ENCODE assay signal across 27 cellular contexts in genomic region chr1:6942990-6943389, GRCh38.
A peak's percentile ranks its signal among the peaks of the same experiment; 100 is the strongest.
DNase-seq lines count a peak whose midpoint lies in the region; ATAC-seq, FAIRE-seq and TF ChIP-seq lines count a peak whose summit lies in the region.
"Had no signal": no experiment of that assay in that cellular context is flagged by ENCODE, and none has a peak within 500 bp of the region (broad histone marks: within the 10 kb centered on the region; RNA-seq: fewer than 3 reads in every experiment).

No MANE protein-coding gene starts in this region.

- no peak overlapping the region for H3K4me3 ChIP-seq in HepG2 (replicated peaks in 1 of 3; ENCODE audit: insufficient read depth in 1 of 3, low read depth in 2 of 3, low read length in 3 of 3)
- no peak overlapping the region for H3K4me3 ChIP-seq in right lobe of liver
- H3K4me3 ChIP-seq in H1 (ENCODE audit: extremely low read depth in 1 of 4, insufficient read depth in 2 of 4, low read depth in 3 of 4, low read length in 4 of 4) = no peak overlapping the region
- H3K4me3 ChIP-seq: BLaER1 treated with 17β-estradiol and CSF1 and Interleukin-3, amounts not matched to agents 10 nM and 100 nM; GM12878 had no signal

- peaks cover 0 to 5% of the 10 kb centered on the region in 2 experiments; a peak in 2 of 5 replicates for H3K27me3 ChIP-seq in HepG2 (ENCODE audit: control insufficient read depth in 1 of 2, insufficient read depth in 2 of 2, low read length in 2 of 2)
- H3K27me3 ChIP-seq in right lobe of liver = no peaks in the 10 kb centered on the region
- no peaks in the 10 kb centered on the region for H3K27me3 ChIP-seq in H1 (replicated peaks in 1 of 4; ENCODE audit: control insufficient read depth in 3 of 4, extremely low read depth in 1 of 4, insufficient read depth in 3 of 4, low read length in 3 of 4)
- H3K27me3 ChIP-seq: BLaER1 treated with 17β-estradiol and CSF1 and Interleukin-3, amounts not matched to agents 10 nM and 100 nM had no signal

- no peak overlapping the region for H3K27ac ChIP-seq in HepG2 (ENCODE audit: extremely low read length, insufficient read depth, low read length)
- no peak overlapping the region for H3K27ac ChIP-seq in right lobe of liver
- H3K27ac ChIP-seq in H1 (ENCODE audit: low read depth, low read length) = no peak overlapping the region
- H3K27ac ChIP-seq: BLaER1 treated with 17β-estradiol and CSF1 and Interleukin-3, amounts not matched to agents 10 nM and 100 nM; C4-2B had no signal

- no peak for TF ChIP-seq CTCF in HepG2 (CRISPR knock-in tag; IDR thresholded peaks at IDR 0.05)
- no peak for TF ChIP-seq CTCF in right lobe of liver (IDR thresholded peaks at IDR 0.05)
- TF ChIP-seq CTCF in WTC11 (IDR thresholded peaks at IDR 0.05) = no peak
- no peak for TF ChIP-seq CTCF in H1 (IDR thresholded peaks at IDR 0.05; ENCODE audit: control extremely low read depth in 1 of 3, insufficient read depth in 1 of 3, low read depth in 1 of 3, low read length in 3 of 3)

- no peak for TF ChIP-seq POLR2A in HepG2 (IDR thresholded peaks at IDR 0.05; ENCODE audit: insufficient read depth in 1 of 2, low read depth in 2 of 2, low read length in 2 of 2)
- no peak for TF ChIP-seq POLR2A in right lobe of liver (IDR thresholded peaks at IDR 0.05)
- no peak for TF ChIP-seq POLR2A in H1 (IDR thresholded peaks at IDR 0.05; ENCODE audit: control extremely low read depth in 1 of 2, low read depth in 2 of 2, low read length in 2 of 2)

- H3K36me3 ChIP-seq in HepG2 (replicated peaks in 1 of 2; ENCODE audit: control insufficient read depth in 1 of 2, insufficient read depth in 2 of 2, low read length in 2 of 2) (no peaks in the 10 kb centered on the region), right lobe of liver (no peaks in the 10 kb centered on the region), H1 (ENCODE audit: control insufficient read depth in 2 of 4, insufficient read depth in 4 of 4, low read length in 3 of 4) (no peaks in the 10 kb centered on the region)
- H3K36me3 ChIP-seq: BLaER1 treated with 17β-estradiol and CSF1 and Interleukin-3, amounts not matched to agents 10 nM and 100 nM had no signal

- H3K9ac ChIP-seq in HepG2 (ENCODE audit: insufficient read depth, low read depth, low read length) (no peak overlapping the region), H1 (replicated peaks in 1 of 4; ENCODE audit: extremely low read depth in 1 of 4, low read depth in 3 of 4, low read length in 3 of 4) (no peak overlapping the region)
- H3K9ac ChIP-seq: BLaER1 treated with 17β-estradiol and CSF1 and Interleukin-3, amounts not matched to agents 10 nM and 100 nM had no signal

- H3K4me1 Mint-ChIP-seq in WTC11 = no peaks in the 10 kb centered on the region
- H3K4me1 Mint-ChIP-seq: B cell had no signal

- 23% methylated on average over 9 of the region's 9 CpGs for WGBS in HepG2 (ENCODE audit: low lambda C conversion rate)
- WGBS in right lobe of liver (ENCODE audit: insufficient coverage, low coverage, low lambda C conversion rate, missing lambda C conversion rate) = 33% methylated on average over 1 of the region's 9 CpGs
- 84% methylated on average over 5 of the region's 9 CpGs; no CpG with 5 or more reads in 1 of the 2 experiments for WGBS in H1 (ENCODE audit: extremely low coverage in 1 of 2, insufficient coverage in 1 of 2, insufficient read length in 1 of 2, insufficient replicate concordance in 2 of 2, low coverage in 1 of 2, low lambda C conversion rate in 2 of 2, missing lambda C conversion rate in 1 of 2), 2 experiments

- H2BK12ac ChIP-seq in H1 (ENCODE audit: low read depth, low read length) = no peak overlapping the region

- TF ChIP-seq EP300 in HepG2 (IDR thresholded peaks at IDR 0.05; ENCODE audit: low read depth in 2 of 2, low read length in 2 of 2) = no peak
- no peak for TF ChIP-seq EP300 in HepG2 (CRISPR knock-in tag; IDR thresholded peaks at IDR 0.05; ENCODE audit: borderline replicate concordance)
- TF ChIP-seq EP300 in H1 (IDR thresholded peaks at IDR 0.05; ENCODE audit: borderline replicate concordance in 1 of 2, low read depth in 2 of 2, low read length in 2 of 2) = no peak

- H2BK15ac ChIP-seq in H1 (ENCODE audit: low read length) = no peak overlapping the region

- in situ Hi-C loops in HepG2 (cut with HindIII; ENCODE audit: extremely low pct_ligation_motif_present, low pct_unique_long_range_greater_than_20kb) = no loop called here

- ATAC-seq in HepG2 (no peak), right lobe of liver (no peak), WTC11 (no peak), GM18520 (IDR thresholded peaks at IDR 0.05; ENCODE audit: unreplicated experiment) (no peak), GM21360 (IDR thresholded peaks at IDR 0.05; ENCODE audit: unreplicated experiment) (no peak)
- ATAC-seq: CD8-positive, alpha-beta T cell; GM12878 had no signal

- no peak overlapping the region for H4K91ac ChIP-seq in H1 (replicated peaks; ENCODE audit: insufficient read length, low read length)

- BruUV-seq in HepG2 (replicated peaks; lab: Mats Ljungman, UMichigan) = no TSS peak

- H3K79me2 ChIP-seq in HepG2 (ENCODE audit: insufficient read depth, low read length) (no peaks in the 10 kb centered on the region), H1 (ENCODE audit: control insufficient read depth in 1 of 2, insufficient read depth in 2 of 2, low read length in 2 of 2) (no peaks in the 10 kb centered on the region)

- no peak overlapping the region for H2BK20ac ChIP-seq in H1 (ENCODE audit: low read length)

- H2AFZ ChIP-seq in HepG2 (ENCODE audit: low read length) = no peak overlapping the region
- H2AFZ ChIP-seq in H1 (ENCODE audit: low read length) = no peak overlapping the region

- H3K36me3 Mint-ChIP-seq in WTC11 = no peaks in the 10 kb centered on the region
- H3K36me3 Mint-ChIP-seq: CD8-positive, alpha-beta T cell had no signal

- H3K18ac ChIP-seq in H1 (ENCODE audit: extremely low read depth, low read length) = no peak overlapping the region

- H2BK120ac ChIP-seq in H1 (replicated peaks; ENCODE audit: low read depth, low read length) = no peak overlapping the region

- H4K5ac ChIP-seq in H1 (ENCODE audit: insufficient read length, low read depth, low read length) = no peak overlapping the region

- no peak overlapping the region for H2BK5ac ChIP-seq in H1 (ENCODE audit: low read depth, low read length)

- intact Hi-C loops in HepG2 (cut with micrococcal nuclease; ENCODE audit: unreplicated experiment) (no loop called here), right lobe of liver (cut with DNase I) (no loop called here)

- no peak overlapping the region for H2AK5ac ChIP-seq in H1 (ENCODE audit: low read depth, low read length)

- H3K4me3 Mint-ChIP-seq in WTC11 = no peak overlapping the region
- H3K4me3 Mint-ChIP-seq: B cell; CD4-positive, alpha-beta T cell; CD8-positive, alpha-beta T cell had no signal

- H3K27ac Mint-ChIP-seq in WTC11 = no peak overlapping the region
- H3K27ac Mint-ChIP-seq: B cell; CD4-positive, alpha-beta T cell; CD8-positive, alpha-beta T cell had no signal

- H3K9me3 Mint-ChIP-seq in WTC11 = peaks cover 7% of the 10 kb centered on the region; the same call in 1 of the 2 replicates
- H3K9me3 Mint-ChIP-seq: CD4-positive, alpha-beta T cell; CD8-positive, alpha-beta T cell had no signal

- no peak for DNase-seq in HepG2 (ENCODE audit: low spot score)
- no peak for DNase-seq in right lobe of liver
- DNase-seq in WTC11 (ENCODE audit: low spot score) = no peak
- DNase-seq in H1 (ENCODE audit: low read depth in 1 of 2, low spot score in 2 of 2) = no peak
- no peak for DNase-seq in AG08395 (ENCODE audit: low spot score)
- DNase-seq: 8988T; ACHN; AML-193; CD4-positive, alpha-beta T cell; CD8-positive, alpha-beta T cell; DMS 273 treated with DMSO at 0.1 percent for 48 hours; DMS153; DMS53; DMS79; DND-41; EL; GDM1 had no signal

- H3K4me1 ChIP-seq in HepG2 (ENCODE audit: insufficient read depth, low read length) (no peaks in the 10 kb centered on the region), right lobe of liver (no peaks in the 10 kb centered on the region), H1 (replicated peaks in 1 of 4; ENCODE audit: control insufficient read depth in 3 of 4, insufficient read depth in 4 of 4, low read length in 3 of 4) (no peaks in the 10 kb centered on the region; a peak in 1 of 7 replicates)

- TF ChIP-seq RAD21 in HepG2 (CRISPR knock-in tag; IDR thresholded peaks at IDR 0.05) (no peak), H1 (IDR thresholded peaks at IDR 0.05 in 1 of 2, conservative IDR thresholded peaks at IDR 0.05 in 1 of 2; ENCODE audit: low read depth in 2 of 2, low read length in 2 of 2) (no peak)

- no peak overlapping the region for H3K56ac ChIP-seq in H1 (replicated peaks; ENCODE audit: insufficient read length, low read depth, low read length)

- H3K9me3 ChIP-seq in HepG2 (ENCODE audit: low read length) (no peaks in the 10 kb centered on the region), right lobe of liver (no peaks in the 10 kb centered on the region), H1 (ENCODE audit: insufficient read depth in 2 of 2, low read depth in 1 of 2, low read length in 1 of 2) (no peaks in the 10 kb centered on the region)

- H3K4ac ChIP-seq in H1 (replicated peaks; ENCODE audit: insufficient read length, low read depth, low read length) = no peak overlapping the region

- H4K20me1 ChIP-seq in HepG2 (ENCODE audit: insufficient read depth, low read length) (no peaks in the 10 kb centered on the region), H1 (replicated peaks in 1 of 2; ENCODE audit: control insufficient read depth in 1 of 2, insufficient read depth in 2 of 2, low read length in 2 of 2) (peaks cover 0 to 2% of the 10 kb centered on the region in 2 experiments)
- H4K20me1 ChIP-seq: BLaER1 treated with 17β-estradiol and CSF1 and Interleukin-3, amounts not matched to agents 10 nM and 100 nM had no signal

- POLR2A ChIA-PET in HepG2 (lab: Yijun Ruan, JAX) = no interaction called here
- POLR2A ChIA-PET in WTC11 (lab: Charles Lee) = no interaction called here
- POLR2A ChIA-PET in H1 (lab: Charles Lee; ENCODE audit: partially characterized antibody) = interaction anchor here (1.6 kb wide), 1 partner anchor 13 kb away, joined by 3 read pairs; no protein-coding TSS in a partner anchor

- H3K79me1 ChIP-seq in H1 (ENCODE audit: low read depth, low read length) = peaks cover 2% of the 10 kb centered on the region; the same call in 1 of the 2 replicates

- peak overlapping the region; percentile 3; the same call in 1 of the 2 replicates for H4K8ac ChIP-seq in H1 (ENCODE audit: extremely low read depth, insufficient read depth, low read length)

- no peak overlapping the region for H3K23ac ChIP-seq in H1 (ENCODE audit: insufficient read length)

- no peaks in the 10 kb centered on the region for H3K27me3 Mint-ChIP-seq in WTC11 (ENCODE audit: low read depth)

- H3K4me2 ChIP-seq in HepG2 (ENCODE audit: low read depth, low read length) (no peak overlapping the region), H1 (ENCODE audit: insufficient read depth in 1 of 2, low read depth in 2 of 2, low read length in 2 of 2) (no peak overlapping the region)
- H3K4me2 ChIP-seq: BLaER1 treated with 17β-estradiol and CSF1 and Interleukin-3, amounts not matched to agents 10 nM and 100 nM had no signal

- CTCF ChIA-PET in HepG2 (lab: Yijun Ruan, JAX; ENCODE audit: low intra/inter-chr PET ratio, low total read pairs) (no interaction called here), WTC11 (lab: Charles Lee) (interaction anchor here (0.5 to 0.7 kb wide), 3 partner anchors 215 to 1406 kb away, joined by 3 to 6 read pairs (median 4); no protein-coding TSS in a partner anchor), H1 (lab: Charles Lee; ENCODE audit: partially characterized antibody) (interaction anchor here (0.6 to 0.9 kb wide), 2 partner anchors 11 to 363 kb away, joined by 3 read pairs; no protein-coding TSS in a partner anchor)

- no peak for FAIRE-seq in HepG2 (lab: Jason Lieb, UNC)
- no peak for FAIRE-seq in H1 (lab: Jason Lieb, UNC)
- FAIRE-seq: A204.1, GM12878, GM12892, GM18507, GM19239 had no signal

- no peak overlapping the region for H3K14ac ChIP-seq in H1 (ENCODE audit: insufficient read length)

- no peaks in the 10 kb centered on the region for H3K23me2 ChIP-seq in H1 (ENCODE audit: low read depth, low read length)

Comparison
In these comparisons a context has a peak if more than half of its experiments do, and no peak if none do; other contexts are left out.
1. Of the 50 proteins assayed by ChIP-seq in both HepG2 and WTC11: peak only in HepG2: none; only in WTC11: none; in both: ZNF263; in neither: 49.